8 cellular contexts compared by ENCODE assay signal in genomic region chr1:147670319-147671003, GRCh38. TPM values are rescaled to one million over a fixed set of nuclear protein-coding genes. Genes with fewer than 3 reads are reported as not detected.
A peak's percentile ranks its signal among the peaks of the same experiment; 100 is the strongest.
DNase-seq lines count a peak whose midpoint lies in the region; ATAC-seq and TF ChIP-seq lines count a peak whose summit lies in the region.

Gene ACP6 (minus strand): TSS chr1:147670524. CDS start chr1:147670048, 476 bp downstream.

- peak within 1 kb of the TSS; percentile 32 for H3K9ac ChIP-seq in muscle layer of colon (ENCODE audit: low read length)

- DNase-seq in DMS153 (lab: John Stamatoyannopoulos, UW) (peak; percentile 97), Peyer's patch (peak; percentile 92 to 98 (median 94)), esophagus muscularis mucosa (ENCODE audit: extremely low spot score) (peak; percentile 97)
- DNase-seq in activated T-cell treated with anti-CD3 and anti-CD28 coated beads, Interleukin-2, amount 50 U/mL, for 48 hours = peak; percentile 90 to 92
- peak; percentile 69 to 71 for DNase-seq in stimulated activated CD8-positive, alpha-beta memory T cell treated with anti-CD3 and anti-CD28 coated beads, Interleukin-7, amount 100 ng/mL, for 1 hour (ENCODE audit: low read depth in 2 of 2)

- peak within 1 kb of the TSS; percentile 71 to 93 (median 80) for H3K4me3 ChIP-seq in Peyer's patch
- peak within 1 kb of the TSS; percentile 62 to 88 (median 70) for H3K4me3 ChIP-seq in esophagus muscularis mucosa
- peak within 1 kb of the TSS; percentile 86 to 93 for H3K4me3 ChIP-seq in muscle layer of colon (ENCODE audit: low read depth in 1 of 2, low read length in 2 of 2)

- TF ChIP-seq RAD21 in Ishikawa (IDR thresholded peaks at IDR 0.05; ENCODE audit: low read depth) = no peak

- no peaks in the 10 kb centered on the region for H3K9me3 ChIP-seq in Peyer's patch
- no peaks in the 10 kb centered on the region for H3K9me3 ChIP-seq in esophagus muscularis mucosa
- no peaks in the 10 kb centered on the region for H3K9me3 ChIP-seq in muscle layer of colon (ENCODE audit: low read length)

- no peak for TF ChIP-seq CTCF in Peyer's patch (IDR thresholded peaks at IDR 0.05)
- TF ChIP-seq CTCF in esophagus muscularis mucosa (IDR thresholded peaks at IDR 0.05) = no peak

- peaks cover 0 to 6% (median 0%) of the 10 kb centered on the region in 4 donors for H3K4me1 ChIP-seq in Peyer's patch
- peaks cover 10 to 21% (median 18%) of the 10 kb centered on the region in 4 donors for H3K4me1 ChIP-seq in esophagus muscularis mucosa
- peaks cover 10% of the 10 kb centered on the region for H3K4me1 ChIP-seq in muscle layer of colon (ENCODE audit: insufficient read depth, low read length)

- H3K27me3 ChIP-seq in Peyer's patch (no peaks in the 10 kb centered on the region), esophagus muscularis mucosa (no peaks in the 10 kb centered on the region), muscle layer of colon (ENCODE audit: control insufficient read depth in 1 of 2, insufficient read depth in 2 of 2, low read length in 2 of 2) (no peaks in the 10 kb centered on the region)

- ATAC-seq in GM21619 (IDR thresholded peaks at IDR 0.05; ENCODE audit: unreplicated experiment) = peak; percentile 96

- intact Hi-C loops in esophagus muscularis mucosa (cut with DNase I) = no loop called here

- H3K36me3 ChIP-seq in Peyer's patch = no peaks in the 10 kb centered on the region
- H3K36me3 ChIP-seq in esophagus muscularis mucosa = no peaks in the 10 kb centered on the region
- H3K36me3 ChIP-seq in muscle layer of colon (ENCODE audit: insufficient read depth, low read length) = no peaks in the 10 kb centered on the region

- no peak for TF ChIP-seq EP300 in Ishikawa (IDR thresholded peaks at IDR 0.05; ENCODE audit: borderline replicate concordance)
- no peak for TF ChIP-seq EP300 in esophagus muscularis mucosa (IDR thresholded peaks at IDR 0.05)

- TF ChIP-seq POLR2A in Peyer's patch (IDR thresholded peaks at IDR 0.05) (peak; percentile 63 to 70), esophagus muscularis mucosa (IDR thresholded peaks at IDR 0.05; ENCODE audit: low read depth) (no peak)

- H3K27ac ChIP-seq in Peyer's patch (peak within 1 kb of the TSS; percentile 70 to 83 (median 80)), esophagus muscularis mucosa (replicated peaks in 1 of 4) (peak within 1 kb of the TSS; percentile 75 to 87 (median 80)), muscle layer of colon (ENCODE audit: low read depth, low read length) (peak within 1 kb of the TSS; percentile 80)

- 3% methylated on average over 9 of the region's 36 CpGs for WGBS in esophagus muscularis mucosa

TF ChIP-seq in Ishikawa, 13 proteins besides CTCF, POLR2A, EP300 and RAD21:
- TF ChIP-seq TEAD4 (IDR thresholded peaks at IDR 0.05) = 0 out of 2 replicates have a peak, but pooled peaks have one; percentile 19
- TF ChIP-seq FOXM1 (IDR thresholded peaks at IDR 0.05; ENCODE audit: borderline replicate concordance, low read depth) = no peak
- peak; percentile 9; the same call in 1 of the 2 replicates for TF ChIP-seq ZBTB7A (IDR thresholded peaks at IDR 0.05; ENCODE audit: low read depth)
- TF ChIP-seq, protein P1, sequence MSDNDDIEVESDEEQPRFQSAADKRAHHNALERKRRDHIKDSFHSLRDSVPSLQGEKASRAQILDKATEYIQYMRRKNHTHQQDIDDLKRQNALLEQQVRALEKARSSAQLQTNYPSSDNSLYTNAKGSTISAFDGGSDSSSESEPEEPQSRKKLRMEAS (IDR thresholded peaks at IDR 0.05) = peak; percentile 47
- TF ChIP-seq YY1 (IDR thresholded peaks at IDR 0.05; ENCODE audit: low read depth) = no peak
- peak; percentile 69 for TF ChIP-seq TAF1 (IDR thresholded peaks at IDR 0.05; ENCODE audit: low read depth)
- peak; percentile 20 for TF ChIP-seq CREB1 (IDR thresholded peaks at IDR 0.05; ENCODE audit: low read depth)

RNA-seq across cellular contexts. Expression of gene ACP6, which starts in this region (rescaled TPM):
- total RNA-seq in Peyer's patch (10 to 100 TPM; 12.3 to 33.0 (median 18.8) TPM), esophagus muscularis mucosa (10 to 100 TPM in 3 of 4 donors, 1 to 10 TPM in 1; 6.5 to 21.5 (median 17.5) TPM)

Comparison
In these comparisons a context has a peak if more than half of its experiments do, and no peak if none do; other contexts are left out.
1. Peak in every context shown above with its lines: DNase-seq, ATAC-seq, H3K4me3 ChIP-seq and H3K27ac ChIP-seq.